Comparison of ENCODE assay signal across 11 cellular contexts in genomic region chr6:115969207-115969929, GRCh38.
DNase-seq lines count a peak whose midpoint lies in the region; ATAC-seq and TF ChIP-seq lines count a peak whose summit lies in the region.
"Had no signal": no experiment of that assay in that cellular context is flagged by ENCODE, and none has a peak within 500 bp of the region (broad histone marks: within the 10 kb centered on the region; RNA-seq: fewer than 3 reads in every experiment).

No MANE protein-coding gene starts in this region.

- H4K20me1 ChIP-seq in fibroblast of lung (ENCODE audit: control insufficient read depth, extremely low read depth, insufficient read depth, low read length): no peaks in the 10 kb centered on the region

- no peaks in the 10 kb centered on the region for H3K4me1 ChIP-seq in fibroblast of lung (ENCODE audit: control insufficient read depth, extremely low read depth, insufficient read depth, low read length)
- peaks cover 0 to 3% (median 0%) of the 10 kb centered on the region in 4 donors for H3K4me1 ChIP-seq in transverse colon

- intact Hi-C loops in transverse colon (cut with DNase I; ENCODE audit: low total_unique reads): no loop called here

- no peak for TF ChIP-seq CTCF in fibroblast of lung (conservative IDR thresholded peaks at IDR 0.05 in 1 of 2, IDR thresholded peaks at IDR 0.05 in 1 of 2; ENCODE audit: low read depth in 1 of 2, low read length in 2 of 2)
- no peak for TF ChIP-seq CTCF in transverse colon (IDR thresholded peaks at IDR 0.05)

- WGBS in transverse colon (ENCODE audit: low coverage in 1 of 2), 2 donors: 66 to 79% methylated on average over 3 to 7 of the region's 7 CpGs

- no peak for TF ChIP-seq EP300 in transverse colon (IDR thresholded peaks at IDR 0.05; ENCODE audit: low read depth)

- H3K9ac ChIP-seq in fibroblast of lung (ENCODE audit: insufficient read depth, low read length): no peak overlapping the region

- in situ Hi-C loops in transverse colon (cut with MboI; ENCODE audit: low pct_ligation_motif_present in 1 of 4, low pct_unique_long_range_greater_than_20kb in 1 of 4, low sequenced_read_pairs in 3 of 4): no loop called here

- H3K4me2 ChIP-seq in fibroblast of lung (ENCODE audit: extremely low read depth, insufficient read depth, low read length): peak overlapping the region; percentile 8

- H2AFZ ChIP-seq in fibroblast of lung (ENCODE audit: low read length): no peak overlapping the region

- peak; percentile 18 for DNase-seq in AG20443 (ENCODE audit: low spot score)
- DNase-seq in NCI-H446 treated with DMSO at 0.1 percent for 48 hours (lab: John Stamatoyannopoulos, UW): peak; percentile 58
- DNase-seq in fibroblast of lung (ENCODE audit: low read depth in 2 of 2): no peak
- DNase-seq in middle frontal gyrus (ENCODE audit: extremely low spot score, low spot score): peak; percentile 37
- no peak for DNase-seq in NCI-H524 (lab: John Stamatoyannopoulos, UW)
- DNase-seq in DMS153 (lab: John Stamatoyannopoulos, UW): no peak
- no peak for DNase-seq in transverse colon
- DNase-seq: effector CD4-positive, alpha-beta T cell; GF-D8; NCI-H1436 had no signal

- TF ChIP-seq POLR2A in transverse colon (IDR thresholded peaks at IDR 0.05): no peak

- H3K27ac ChIP-seq in fibroblast of lung (ENCODE audit: insufficient read depth, low read length): no peak overlapping the region
- H3K27ac ChIP-seq in transverse colon: no peak overlapping the region

- H3K36me3 ChIP-seq in fibroblast of lung (ENCODE audit: control insufficient read depth, insufficient read depth, low read length) (no peaks in the 10 kb centered on the region), transverse colon (peaks cover 0 to 6% (median 0%) of the 10 kb centered on the region in 4 donors)

- H3K79me2 ChIP-seq in fibroblast of lung (ENCODE audit: control insufficient read depth, insufficient read depth, low read length): no peaks in the 10 kb centered on the region

- H3K27me3 ChIP-seq in fibroblast of lung (ENCODE audit: control insufficient read depth, insufficient read depth, low read length) (no peaks in the 10 kb centered on the region), transverse colon (no peaks in the 10 kb centered on the region)

- no peak overlapping the region for H3K4me3 ChIP-seq in fibroblast of lung (replicated peaks in 1 of 4; ENCODE audit: control extremely low read depth in 1 of 4, insufficient read depth in 1 of 4, low read depth in 3 of 4, low read length in 4 of 4)
- H3K4me3 ChIP-seq in transverse colon: no peak overlapping the region

- no peaks in the 10 kb centered on the region for H3K9me3 ChIP-seq in fibroblast of lung (ENCODE audit: control insufficient read depth, insufficient read depth, low read depth, low read length)
- no peaks in the 10 kb centered on the region for H3K9me3 ChIP-seq in transverse colon

- ATAC-seq in HG03460 (IDR thresholded peaks at IDR 0.05; ENCODE audit: unreplicated experiment): no peak

Comparison
In these comparisons a context has a peak if more than half of its experiments do, and no peak if none do; other contexts are left out.
1. DNase-seq: peak in AG20443 (single experiment), NCI-H446 treated with DMSO at 0.1 percent for 48 hours (single experiment) and middle frontal gyrus (single experiment); none in fibroblast of lung (0 of 2), NCI-H524 (0 of 2), DMS153 (single experiment) and transverse colon (single experiment).